In the genomic region with DNA sequence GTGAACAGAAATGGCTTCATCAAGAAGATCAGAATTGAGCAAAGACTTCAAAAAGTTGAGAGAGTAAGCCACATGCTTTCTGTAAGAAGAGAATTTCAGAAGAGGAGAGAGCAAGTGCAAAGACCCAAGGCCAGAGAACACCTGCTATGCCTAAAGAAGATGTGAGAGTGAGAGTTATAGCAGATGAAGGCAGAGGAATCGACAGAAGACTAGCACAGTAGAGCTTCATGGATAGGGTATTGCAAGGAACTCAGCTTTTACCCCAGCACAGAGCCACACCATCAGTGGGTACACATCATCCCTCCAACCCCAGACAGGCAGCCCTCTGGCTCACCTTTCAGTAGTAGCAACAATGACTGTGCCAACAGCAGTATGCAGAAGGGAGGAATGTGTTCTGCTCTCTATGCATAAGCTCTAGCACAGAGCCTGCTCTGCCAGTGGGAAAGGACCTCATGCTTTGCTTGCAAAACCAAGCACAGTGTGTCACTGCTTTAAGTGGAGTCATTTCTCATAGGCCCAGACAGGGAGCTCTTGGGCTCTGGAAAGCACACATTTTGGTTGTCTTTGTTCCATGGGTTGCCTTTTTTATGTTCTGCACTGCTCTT, we compare ENCODE assay signal across 25 cellular contexts.
DNase-seq lines count a peak whose midpoint lies in the region; ATAC-seq, FAIRE-seq and TF ChIP-seq lines count a peak whose summit lies in the region.
"Had no signal": no experiment of that assay in that cellular context is flagged by ENCODE, and none has a peak within 500 bp of the region (broad histone marks: within the 10 kb centered on the region; RNA-seq: fewer than 3 reads in every experiment).

No MANE protein-coding gene starts in this region.

- intact Hi-C loops in HepG2 (cut with micrococcal nuclease; ENCODE audit: unreplicated experiment), result no loop called here

- H3K9me3 ChIP-seq in HepG2 (ENCODE audit: low read length), result no peaks in the 10 kb centered on the region
- H3K9me3 ChIP-seq: BLaER1 treated with 17β-estradiol and CSF1 and Interleukin-3, amounts not matched to agents 10 nM and 100 nM; esophagus muscularis mucosa; right lobe of liver had no signal

- TF ChIP-seq POLR2A in HepG2 (IDR thresholded peaks at IDR 0.05; ENCODE audit: insufficient read depth in 1 of 2, low read depth in 2 of 2, low read length in 2 of 2), result no peak

- ATAC-seq in GM18517 (IDR thresholded peaks at IDR 0.05; ENCODE audit: unreplicated experiment) (peak; percentile 61), GM19468 (IDR thresholded peaks at IDR 0.05; ENCODE audit: extremely low read depth, unreplicated experiment) (peak; percentile 32), HG02759 (IDR thresholded peaks at IDR 0.05; ENCODE audit: unreplicated experiment) (peak; percentile 43), HG03520 (IDR thresholded peaks at IDR 0.05; ENCODE audit: unreplicated experiment) (peak; percentile 45), HepG2 (no peak)
- ATAC-seq: activated CD8-positive, alpha-beta T cell treated with anti-CD3 and anti-CD28 coated beads for 36 hours; activated T-cell treated with anti-CD3 and anti-CD28 coated beads, Interleukin-2, amount 50 U/mL, for 72 hours had no signal

- DNase-seq in H7 (no peak), GM20000 (ENCODE audit: low spot score) (no peak), HepG2 (ENCODE audit: low spot score) (no peak)
- no peak for DNase-seq in activated T-cell treated with anti-CD3 and anti-CD28 coated beads, Interleukin-2, amount 50 U/mL, for 48 hours
- DNase-seq: activated CD8-positive, alpha-beta T cell treated with anti-CD3 and anti-CD28 coated beads for 36 hours; activated naive CD8-positive, alpha-beta T cell treated with anti-CD3 and anti-CD28 coated beads, Interleukin-2, amount 10 ng/mL, durations not matched to agents 7 days and 5 days; activated T-cell treated with anti-CD3 and anti-CD28 coated beads, Interleukin-2, amount 50 U/mL, for 72 hours; dermis blood vessel endothelial cell; DMS 273 treated with DMSO at 0.1 percent for 48 hours; GF-D8; NCI-H1417; NCI-H2171 treated with DMSO at 0.1 percent for 48 hours; NCI-H82; right lobe of liver; stimulated activated CD4-positive, alpha-beta T cell treated with anti-CD3 and anti-CD28 coated beads, Interleukin-1b, Interleukin-23, amount 100 ng/mL, for 48 hours had no signal

- TF ChIP-seq CTCF in GM20000 (IDR thresholded peaks at IDR 0.05; ENCODE audit: extremely low read depth, missing control alignments) (no peak), HepG2 (CRISPR knock-in tag; IDR thresholded peaks at IDR 0.05) (no peak)

- FAIRE-seq in HepG2 (lab: Jason Lieb, UNC), result no peak
- FAIRE-seq: GM12891, GM19239, HTR-8/SVneo, urothelium cell line had no signal

- in situ Hi-C loops in HepG2 (cut with HindIII; ENCODE audit: extremely low pct_ligation_motif_present, low pct_unique_long_range_greater_than_20kb), result no loop called here

- H3K27ac ChIP-seq in HepG2 (ENCODE audit: extremely low read length, insufficient read depth, low read length), result no peak overlapping the region
- H3K27ac ChIP-seq: BLaER1 treated with 17β-estradiol and CSF1 and Interleukin-3, amounts not matched to agents 10 nM and 100 nM; esophagus muscularis mucosa; right lobe of liver had no signal

- H4K20me1 ChIP-seq in HepG2 (ENCODE audit: insufficient read depth, low read length), result no peaks in the 10 kb centered on the region
- H4K20me1 ChIP-seq: BLaER1 treated with 17β-estradiol and CSF1 and Interleukin-3, amounts not matched to agents 10 nM and 100 nM had no signal

- BruUV-seq in HepG2 (replicated peaks; lab: Mats Ljungman, UMichigan), result no TSS peak

- no peak overlapping the region for H3K9ac ChIP-seq in HepG2 (ENCODE audit: insufficient read depth, low read depth, low read length)
- H3K9ac ChIP-seq: BLaER1 treated with 17β-estradiol and CSF1 and Interleukin-3, amounts not matched to agents 10 nM and 100 nM had no signal

- H3K4me1 ChIP-seq in HepG2 (ENCODE audit: insufficient read depth, low read length), result no peaks in the 10 kb centered on the region
- H3K4me1 ChIP-seq: BLaER1 treated with 17β-estradiol and CSF1 and Interleukin-3, amounts not matched to agents 10 nM and 100 nM; esophagus muscularis mucosa; right lobe of liver had no signal

- CTCF ChIA-PET in HepG2 (lab: Yijun Ruan, JAX; ENCODE audit: low intra/inter-chr PET ratio, low total read pairs), result no interaction called here

- no peak for TF ChIP-seq EP300 in HepG2 (IDR thresholded peaks at IDR 0.05; ENCODE audit: low read depth in 2 of 2, low read length in 2 of 2)
- TF ChIP-seq EP300 in HepG2 (CRISPR knock-in tag; IDR thresholded peaks at IDR 0.05; ENCODE audit: borderline replicate concordance), result no peak

- H3K36me3 ChIP-seq in H7 (replicated peaks; ENCODE audit: control insufficient read depth, insufficient read depth, low read length) (no peaks in the 10 kb centered on the region), HepG2 (replicated peaks in 1 of 2; ENCODE audit: control insufficient read depth in 1 of 2, insufficient read depth in 2 of 2, low read length in 2 of 2) (no peaks in the 10 kb centered on the region)
- H3K36me3 ChIP-seq: BLaER1 treated with 17β-estradiol and CSF1 and Interleukin-3, amounts not matched to agents 10 nM and 100 nM; esophagus muscularis mucosa; right lobe of liver had no signal

- no peak overlapping the region for H2AFZ ChIP-seq in HepG2 (ENCODE audit: low read length)

- POLR2A ChIA-PET in HepG2 (lab: Yijun Ruan, JAX), result no interaction called here

- H3K27me3 ChIP-seq in H7 (ENCODE audit: control insufficient read depth, insufficient read depth, low read length) (no peaks in the 10 kb centered on the region), HepG2 (ENCODE audit: control insufficient read depth in 1 of 2, insufficient read depth in 2 of 2, low read length in 2 of 2) (no peaks in the 10 kb centered on the region)
- H3K27me3 ChIP-seq: BLaER1 treated with 17β-estradiol and CSF1 and Interleukin-3, amounts not matched to agents 10 nM and 100 nM; esophagus muscularis mucosa; right lobe of liver had no signal

- H3K4me2 ChIP-seq in HepG2 (ENCODE audit: low read depth, low read length), result no peak overlapping the region
- H3K4me2 ChIP-seq: BLaER1 treated with 17β-estradiol and CSF1 and Interleukin-3, amounts not matched to agents 10 nM and 100 nM had no signal

- H3K4me3 ChIP-seq in H7 (ENCODE audit: insufficient read depth, low read depth, low read length) (no peak overlapping the region), HepG2 (replicated peaks in 1 of 3; ENCODE audit: insufficient read depth in 1 of 3, low read depth in 2 of 3, low read length in 3 of 3) (no peak overlapping the region)
- H3K4me3 ChIP-seq: BLaER1 treated with 17β-estradiol and CSF1 and Interleukin-3, amounts not matched to agents 10 nM and 100 nM; esophagus muscularis mucosa; right lobe of liver had no signal

- 0% methylated on average over 1 of the region's 1 CpG for WGBS in HepG2 (ENCODE audit: low lambda C conversion rate)

- H3K79me2 ChIP-seq in HepG2 (ENCODE audit: insufficient read depth, low read length), result no peaks in the 10 kb centered on the region

- TF ChIP-seq RAD21 in HepG2 (CRISPR knock-in tag; IDR thresholded peaks at IDR 0.05), result no peak

TF ChIP-seq in HepG2, 621 proteins besides CTCF, POLR2A, EP300 and RAD21:
- TF ChIP-seq ZNF557 (CRISPR knock-in tag; IDR thresholded peaks at IDR 0.05), result no peak
- no peak for TF ChIP-seq JUND (CRISPR knock-in tag; IDR thresholded peaks at IDR 0.05)
- TF ChIP-seq, protein P1, sequence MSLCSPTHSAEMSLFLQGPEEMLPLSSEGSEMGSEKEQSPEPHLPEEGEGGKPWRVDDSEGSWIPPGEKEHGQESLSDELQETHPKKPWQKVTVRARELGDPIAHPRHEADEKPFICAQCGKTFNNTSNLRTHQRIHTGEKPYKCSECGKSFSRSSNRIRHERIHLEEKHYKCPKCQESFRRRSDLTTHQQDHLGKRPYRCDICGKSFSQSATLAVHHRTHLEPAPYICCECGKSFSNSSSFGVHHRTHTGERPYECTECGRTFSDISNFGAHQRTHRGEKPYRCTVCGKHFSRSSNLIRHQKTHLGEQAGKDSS (CRISPR knock-in tag; IDR thresholded peaks at IDR 0.05; ENCODE audit: borderline replicate concordance, low read depth), result no peak
- TF ChIP-seq, protein P2, sequence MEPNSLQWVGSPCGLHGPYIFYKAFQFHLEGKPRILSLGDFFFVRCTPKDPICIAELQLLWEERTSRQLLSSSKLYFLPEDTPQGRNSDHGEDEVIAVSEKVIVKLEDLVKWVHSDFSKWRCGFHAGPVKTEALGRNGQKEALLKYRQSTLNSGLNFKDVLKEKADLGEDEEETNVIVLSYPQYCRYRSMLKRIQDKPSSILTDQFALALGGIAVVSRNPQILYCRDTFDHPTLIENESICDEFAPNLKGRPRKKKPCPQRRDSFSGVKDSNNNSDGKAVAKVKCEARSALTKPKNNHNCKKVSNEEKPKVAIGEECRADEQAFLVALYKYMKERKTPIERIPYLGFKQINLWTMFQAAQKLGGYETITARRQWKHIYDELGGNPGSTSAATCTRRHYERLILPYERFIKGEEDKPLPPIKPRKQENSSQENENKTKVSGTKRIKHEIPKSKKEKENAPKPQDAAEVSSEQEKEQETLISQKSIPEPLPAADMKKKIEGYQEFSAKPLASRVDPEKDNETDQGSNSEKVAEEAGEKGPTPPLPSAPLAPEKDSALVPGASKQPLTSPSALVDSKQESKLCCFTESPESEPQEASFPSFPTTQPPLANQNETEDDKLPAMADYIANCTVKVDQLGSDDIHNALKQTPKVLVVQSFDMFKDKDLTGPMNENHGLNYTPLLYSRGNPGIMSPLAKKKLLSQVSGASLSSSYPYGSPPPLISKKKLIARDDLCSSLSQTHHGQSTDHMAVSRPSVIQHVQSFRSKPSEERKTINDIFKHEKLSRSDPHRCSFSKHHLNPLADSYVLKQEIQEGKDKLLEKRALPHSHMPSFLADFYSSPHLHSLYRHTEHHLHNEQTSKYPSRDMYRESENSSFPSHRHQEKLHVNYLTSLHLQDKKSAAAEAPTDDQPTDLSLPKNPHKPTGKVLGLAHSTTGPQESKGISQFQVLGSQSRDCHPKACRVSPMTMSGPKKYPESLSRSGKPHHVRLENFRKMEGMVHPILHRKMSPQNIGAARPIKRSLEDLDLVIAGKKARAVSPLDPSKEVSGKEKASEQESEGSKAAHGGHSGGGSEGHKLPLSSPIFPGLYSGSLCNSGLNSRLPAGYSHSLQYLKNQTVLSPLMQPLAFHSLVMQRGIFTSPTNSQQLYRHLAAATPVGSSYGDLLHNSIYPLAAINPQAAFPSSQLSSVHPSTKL (CRISPR knock-in tag; IDR thresholded peaks at IDR 0.05), result no peak
- TF ChIP-seq ZBTB42 (CRISPR knock-in tag; IDR thresholded peaks at IDR 0.05), result no peak
- no peak for TF ChIP-seq FOSL2 (CRISPR knock-in tag; IDR thresholded peaks at IDR 0.05)
- no peak for TF ChIP-seq BORCS8-MEF2B (CRISPR knock-in tag; IDR thresholded peaks at IDR 0.05)
- TF ChIP-seq, protein P3, sequence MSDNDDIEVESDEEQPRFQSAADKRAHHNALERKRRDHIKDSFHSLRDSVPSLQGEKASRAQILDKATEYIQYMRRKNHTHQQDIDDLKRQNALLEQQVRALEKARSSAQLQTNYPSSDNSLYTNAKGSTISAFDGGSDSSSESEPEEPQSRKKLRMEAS (IDR thresholded peaks at IDR 0.05), result no peak
TF ChIP-seq in HepG2: peak in this region for 0.
